In genomic region chr14:68970096-68970612, GRCh38 we compare ENCODE assay signal across 11 cellular contexts. TPM values are rescaled to one million over a fixed set of nuclear protein-coding genes. Genes with fewer than 3 reads are reported as not detected.
DNase-seq lines count a peak whose midpoint lies in the region; ATAC-seq and TF ChIP-seq lines count a peak whose summit lies in the region.
"Had no signal": no experiment of that assay in that cellular context is flagged by ENCODE, and none has a peak within 500 bp of the region (broad histone marks: within the 10 kb centered on the region; RNA-seq: fewer than 3 reads in every experiment).

No MANE protein-coding gene starts in this region.

- peak overlapping the region in 1 of 2 donors; percentile 78 for H3K4me3 ChIP-seq in ascending aorta
- H3K4me3 ChIP-seq in mesodermal cell (ENCODE audit: extremely low read depth, insufficient read depth, low read length, poor library complexity, severe bottlenecking), result no peak overlapping the region
- H3K4me3 ChIP-seq: MG63 had no signal

- H3K27ac ChIP-seq in ascending aorta (peak overlapping the region; percentile 68 to 80), mesodermal cell (ENCODE audit: low read depth, low read length, severe bottlenecking) (peak overlapping the region; percentile 41)

- peak overlapping the region; percentile 52 for H3K4me3 Mint-ChIP-seq in stimulated activated naive CD8-positive, alpha-beta T cell treated with anti-CD3 and anti-CD28 coated beads, Interleukin-15, Interleukin-2, amounts not matched to agents 100 ng/mL and 50 ng/mL, for 24 hours

- H3K27ac Mint-ChIP-seq in stimulated activated naive CD8-positive, alpha-beta T cell treated with anti-CD3 and anti-CD28 coated beads, Interleukin-15, Interleukin-2, amounts not matched to agents 100 ng/mL and 50 ng/mL, for 24 hours, result peak overlapping the region; percentile 79

- no peaks in the 10 kb centered on the region for H3K9me3 ChIP-seq in ascending aorta
- no peaks in the 10 kb centered on the region for H3K9me3 ChIP-seq in mesodermal cell (ENCODE audit: control insufficient read depth, low read length)
- H3K9me3 ChIP-seq: MG63 had no signal

- intact Hi-C loops in ascending aorta (cut with DNase I), result loop anchor here (10.0 kb wide), 1 partner anchor 55 kb away; no protein-coding TSS in a partner anchor

- DNase-seq in stimulated activated naive CD8-positive, alpha-beta T cell treated with anti-CD3 and anti-CD28 coated beads, Interleukin-15, Interleukin-2, amounts not matched to agents 100 U/mL and 50 U/mL, for 24 hours, result no peak
- DNase-seq in ascending aorta (ENCODE audit: low spot score in 2 of 2) (no peak), iPS-NIHi7 (ENCODE audit: extremely low spot score) (no peak), G401 (ENCODE audit: low spot score) (no peak), NCI-H187 treated with DMSO at 0.1 percent for 48 hours (lab: John Stamatoyannopoulos, UW) (no peak)
- no peak for DNase-seq in activated CD4-positive, CD25-positive, alpha-beta regulatory T cell treated with anti-CD3 and anti-CD28 coated beads, Interleukin-2, amount 50 U/mL, for 72 hours
- DNase-seq: GDM1, MG63, SW 1271 had no signal

- 61 to 69% methylated on average over 7 to 8 of the region's 8 CpGs for WGBS in mesodermal cell (ENCODE audit: insufficient coverage in 2 of 2), 2 experiments

- no peaks in the 10 kb centered on the region for H3K27me3 Mint-ChIP-seq in stimulated activated naive CD8-positive, alpha-beta T cell treated with anti-CD3 and anti-CD28 coated beads, Interleukin-15, Interleukin-2, amounts not matched to agents 100 ng/mL and 50 ng/mL, for 24 hours

- peaks cover 76 to 97% of the 10 kb centered on the region in 2 donors for H3K4me1 ChIP-seq in ascending aorta
- H3K4me1 ChIP-seq in mesodermal cell (ENCODE audit: control insufficient read depth, insufficient read depth, low read length, poor library complexity, severe bottlenecking), result peaks cover 93% of the 10 kb centered on the region

- TF ChIP-seq CTCF in ascending aorta (IDR thresholded peaks at IDR 0.05), result no peak

- peaks cover 4% of the 10 kb centered on the region for H3K9me3 Mint-ChIP-seq in stimulated activated naive CD8-positive, alpha-beta T cell treated with anti-CD3 and anti-CD28 coated beads, Interleukin-15, Interleukin-2, amounts not matched to agents 100 ng/mL and 50 ng/mL, for 24 hours

- no peak for ATAC-seq in stimulated activated naive CD8-positive, alpha-beta T cell treated with anti-CD3 and anti-CD28 coated beads, Interleukin-15, Interleukin-2, amounts not matched to agents 100 U/mL and 50 U/mL, for 24 hours

- H3K4me1 Mint-ChIP-seq in stimulated activated naive CD8-positive, alpha-beta T cell treated with anti-CD3 and anti-CD28 coated beads, Interleukin-15, Interleukin-2, amounts not matched to agents 100 ng/mL and 50 ng/mL, for 24 hours (ENCODE audit: low read depth), result peaks cover 77% of the 10 kb centered on the region

- H3K27me3 ChIP-seq in ascending aorta, result no peaks in the 10 kb centered on the region
- H3K27me3 ChIP-seq: MG63 had no signal

- H3K36me3 Mint-ChIP-seq in stimulated activated naive CD8-positive, alpha-beta T cell treated with anti-CD3 and anti-CD28 coated beads, Interleukin-15, Interleukin-2, amounts not matched to agents 100 ng/mL and 50 ng/mL, for 24 hours (ENCODE audit: low read depth), result peaks cover 46% of the 10 kb centered on the region

- H3K36me3 ChIP-seq in ascending aorta (peaks cover 30 to 37% of the 10 kb centered on the region in 2 donors), mesodermal cell (ENCODE audit: control insufficient read depth, insufficient read depth, low read length) (peaks cover 98% of the 10 kb centered on the region)

- in situ Hi-C loops in G401 (cut with HindIII; ENCODE audit: low sequenced_read_pairs), result no loop called here

RNA-seq across cellular contexts. Expression of gene ACTN1, which starts 8.9 kb away (rescaled TPM):
- total RNA-seq in ascending aorta, result 814 TPM
- polyA plus RNA-seq in mesodermal cell (2013, experiment 1 of 2), result 357 TPM
- 310 TPM for polyA plus RNA-seq in mesodermal cell (2013, experiment 2 of 2)
- 78.8 and 90.9 TPM in 2 replicates for total RNA-seq in G401 (2014; rRNA removed; shearing (Covaris generic))
